In the genomic region with DNA sequence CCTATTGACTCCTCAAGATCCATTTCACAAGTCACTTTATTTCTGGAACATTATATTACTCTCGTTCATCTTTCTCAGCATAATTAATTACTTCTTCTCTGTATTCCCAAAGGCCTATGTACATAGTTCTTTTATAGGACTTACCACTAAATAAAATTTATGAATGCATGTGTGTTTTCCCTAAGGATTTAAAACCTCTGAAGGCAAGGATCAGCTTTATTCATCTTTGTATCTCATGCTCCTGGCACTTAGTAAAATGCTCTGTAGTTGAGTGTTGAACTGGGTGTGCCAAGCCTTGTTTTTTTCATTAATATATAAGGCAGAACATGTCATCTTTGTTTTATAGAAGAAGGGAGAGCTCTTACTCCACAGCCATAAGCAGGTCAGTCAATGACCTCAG, we compare ENCODE assay signal across 8 cellular contexts.
"Had no signal": no experiment of that assay in that cellular context is flagged by ENCODE, and none has a peak within 500 bp of the region (broad histone marks: within the 10 kb centered on the region; RNA-seq: fewer than 3 reads in every experiment).

No MANE protein-coding gene starts in this region.

- ATAC-seq: HCT116, K562 had no signal

- H3K4me1 ChIP-seq: HAP-1 had no signal

- H3K9me3 ChIP-seq: HAP-1 had no signal

- H3K4me3 ChIP-seq: HAP-1, K562 had no signal

- H3K36me3 ChIP-seq: HAP-1 had no signal

- DNase-seq: GOT3, H7, HFFc6, IMR-90, KG1 had no signal
